ENCODE assay signal across 22 cellular contexts in the genomic region with DNA sequence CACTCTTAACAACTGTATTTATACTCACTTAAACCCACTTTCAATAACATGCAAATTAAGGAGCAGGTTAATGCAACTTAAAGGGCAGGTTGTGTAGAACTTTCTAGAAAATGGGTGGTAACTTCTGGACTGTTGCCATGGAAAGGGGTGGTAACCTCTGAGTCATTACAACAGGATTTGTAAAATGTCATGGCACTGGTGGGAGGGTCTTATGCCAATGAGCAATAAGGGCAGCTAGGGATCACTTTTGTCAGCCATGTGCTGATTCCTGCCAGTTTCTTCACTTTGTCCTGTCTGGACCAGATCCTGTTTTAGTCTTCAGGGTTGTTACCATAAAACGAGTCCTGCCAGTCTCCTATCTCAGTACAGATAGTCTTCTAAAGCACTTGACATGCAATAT.
"Had no signal": no experiment of that assay in that cellular context is flagged by ENCODE, and none has a peak within 500 bp of the region (broad histone marks: within the 10 kb centered on the region; RNA-seq: fewer than 3 reads in every experiment).

No MANE protein-coding gene starts in this region.

- H3K36me3 ChIP-seq: brain microvascular endothelial cell, esophagus squamous epithelium, gastrocnemius medialis, left lung, stomach, vagina had no signal

- ATAC-seq: activated T-cell treated with anti-CD3 and anti-CD28 coated beads, Interleukin-2, amount 50 U/mL, for 4 hours; gastrocnemius medialis; left lung; right cardiac atrium; T-cell had no signal

- H3K4me3 ChIP-seq: esophagus squamous epithelium, gastrocnemius medialis, left lung, skin epidermis, stomach, vagina had no signal

- FAIRE-seq: keratinocyte had no signal

- DNase-seq: activated CD4-positive, alpha-beta T cell treated with anti-CD3 and anti-CD28 coated beads, Interleukin-2, amount 10 ng/mL, durations not matched to agents 24 days and 14 days; activated CD4-positive, CD25-positive, alpha-beta regulatory T cell; activated CD8-positive, alpha-beta memory T cell treated with anti-CD3 and anti-CD28 coated beads, Interleukin-2, amount 50 U/mL, for 4 hours; activated naive CD4-positive, alpha-beta T cell treated with anti-CD3 and anti-CD28 coated beads for 36 hours; activated T-cell treated with anti-CD3 and anti-CD28 coated beads, Interleukin-2, amount 50 U/mL, for 4 hours; aorta; brain microvascular endothelial cell; cerebellar nuclear complex; cortex of kidney; effector CD8-positive, alpha-beta T cell; esophagus squamous epithelium; gastrocnemius medialis; head of caudate nucleus; left lung; right cardiac atrium; stimulated activated CD4-positive, alpha-beta T cell treated with anti-CD3 and anti-CD28 coated beads, Interleukin-2, amount 100 ng/mL, for 48 hours; stomach; T-cell; trophoblast cell had no signal

- H3K27me3 ChIP-seq: brain microvascular endothelial cell, esophagus squamous epithelium, gastrocnemius medialis, left lung, stomach, vagina had no signal
